Comparison of ENCODE assay signal across 14 cellular contexts in genomic region chr2:71348302-71348701, GRCh38. TPM values are rescaled to one million over a fixed set of nuclear protein-coding genes. Genes with fewer than 3 reads are reported as not detected.
A peak's percentile ranks its signal among the peaks of the same experiment; 100 is the strongest.
DNase-seq lines count a peak whose midpoint lies in the region; ATAC-seq and TF ChIP-seq lines count a peak whose summit lies in the region.
"Had no signal": no experiment of that assay in that cellular context is flagged by ENCODE, and none has a peak within 500 bp of the region (broad histone marks: within the 10 kb centered on the region; RNA-seq: fewer than 3 reads in every experiment).

No MANE protein-coding gene starts in this region.

- no peaks in the 10 kb centered on the region for H3K79me1 ChIP-seq in trophoblast cell (ENCODE audit: low read length)

- H3K4ac ChIP-seq in trophoblast cell (ENCODE audit: low read depth, low read length), result no peak overlapping the region

- no peak overlapping the region for H2BK12ac ChIP-seq in trophoblast cell (ENCODE audit: low read length)

- no peak overlapping the region for H3K9ac ChIP-seq in trophoblast cell (ENCODE audit: low read length)

- H3K36me3 ChIP-seq in trophoblast cell (ENCODE audit: control insufficient read depth in 1 of 2, insufficient read depth in 2 of 2, low read length in 2 of 2) (peaks cover 10 to 14% of the 10 kb centered on the region in 2 experiments), suprapubic skin (peaks cover 24% of the 10 kb centered on the region)

- intact Hi-C loops in activated CD4-positive, alpha-beta T cell treated with anti-CD3 and anti-CD28 coated beads for 36 hours (cut with DNase I, micrococcal nuclease), result no loop called here

- TF ChIP-seq EP300 in suprapubic skin (IDR thresholded peaks at IDR 0.05), result no peak

- H2AK5ac ChIP-seq in trophoblast cell (ENCODE audit: low read length), result no peak overlapping the region

- peaks cover 58% of the 10 kb centered on the region for H3K4me1 Mint-ChIP-seq in activated CD4-positive, alpha-beta T cell treated with anti-CD3 and anti-CD28 coated beads for 36 hours

- H4K12ac ChIP-seq in trophoblast cell (ENCODE audit: low read depth, low read length), result no peak overlapping the region

- H4K8ac ChIP-seq in trophoblast cell (ENCODE audit: low read depth, low read length), result no peak overlapping the region

- H3K14ac ChIP-seq in trophoblast cell (ENCODE audit: low read length), result no peak overlapping the region

- H3K9me3 ChIP-seq in trophoblast cell (ENCODE audit: insufficient read depth, low read depth, low read length) (no peaks in the 10 kb centered on the region), suprapubic skin (no peaks in the 10 kb centered on the region)

- no peak for TF ChIP-seq CTCF in suprapubic skin (IDR thresholded peaks at IDR 0.05)

- H3K4me1 ChIP-seq in trophoblast cell (ENCODE audit: control insufficient read depth in 1 of 2, insufficient read depth in 2 of 2, low read length in 2 of 2) (no peaks in the 10 kb centered on the region), suprapubic skin (peaks cover 12% of the 10 kb centered on the region)

- DNase-seq in activated CD4-positive, alpha-beta T cell treated with anti-CD3 and anti-CD28 coated beads for 36 hours, result peak; percentile 12
- no peak for DNase-seq in activated CD4-positive, alpha-beta T cell treated with anti-CD3 and anti-CD28 coated beads, Interleukin-2, amount 50 U/mL, for 48 hours
- peak; percentile 38 to 41 for DNase-seq in erythroblast (lab: John Stamatoyannopoulos, UW)
- DNase-seq in trophoblast cell, result peak; percentile 1 to 54
- DNase-seq in activated T-cell treated with anti-CD3 and anti-CD28 coated beads for 4 hours, result no peak
- DNase-seq in suprapubic skin (ENCODE audit: low spot score in 2 of 2), result no peak
- no peak for DNase-seq in NCI-H2081 treated with DMSO at 0.1 percent for 48 hours (lab: John Stamatoyannopoulos, UW)
- DNase-seq: DMS79 treated with DMSO at 0.1 percent for 48 hours; islet precursor cell; NCI-H69; stimulated activated CD4-positive, alpha-beta T cell treated with anti-CD3 and anti-CD28 coated beads, Interleukin-15, amount 100 ng/mL, for 24 hours; SW 1271 had no signal

- POLR2A ChIA-PET in activated CD4-positive, alpha-beta T cell treated with anti-CD3 and anti-CD28 coated beads for 36 hours (lab: Charles Lee), result no interaction called here

- no peak overlapping the region for H3K4me2 ChIP-seq in trophoblast cell (ENCODE audit: low read length)

- no CpG with 5 or more reads among the region's 3 CpGs for whole genome bisulfite sequencing in trophoblast cell (ENCODE audit: extremely low coverage, insufficient coverage, insufficient read length)
- WGBS in suprapubic skin, result 94% methylated on average over 3 of the region's 3 CpGs

- no peaks in the 10 kb centered on the region for H3K9me3 Mint-ChIP-seq in activated CD4-positive, alpha-beta T cell treated with anti-CD3 and anti-CD28 coated beads for 36 hours (ENCODE audit: low read depth)
- H3K9me3 Mint-ChIP-seq: IgD-negative memory B cell had no signal

- H3K36me3 Mint-ChIP-seq in activated CD4-positive, alpha-beta T cell treated with anti-CD3 and anti-CD28 coated beads for 36 hours (ENCODE audit: low read depth), result peaks cover 44% of the 10 kb centered on the region

- H3K27me3 Mint-ChIP-seq in activated CD4-positive, alpha-beta T cell treated with anti-CD3 and anti-CD28 coated beads for 36 hours, result no peaks in the 10 kb centered on the region
- H3K27me3 Mint-ChIP-seq: IgD-negative memory B cell had no signal

- ATAC-seq in activated CD4-positive, alpha-beta T cell treated with anti-CD3 and anti-CD28 coated beads for 36 hours, result no peak

- H3K23ac ChIP-seq in trophoblast cell (ENCODE audit: low read length), result no peak overlapping the region

- H3K27me3 ChIP-seq in trophoblast cell (ENCODE audit: insufficient read depth, low read length), result no peaks in the 10 kb centered on the region
- H3K27me3 ChIP-seq in suprapubic skin, result no peaks in the 10 kb centered on the region

- H2BK5ac ChIP-seq in trophoblast cell (ENCODE audit: low read depth, low read length, poor library complexity), result no peak overlapping the region

- no peak overlapping the region for H3K18ac ChIP-seq in trophoblast cell (ENCODE audit: low read length)

- H3K4me3 Mint-ChIP-seq in activated CD4-positive, alpha-beta T cell treated with anti-CD3 and anti-CD28 coated beads for 36 hours, result no peak overlapping the region

- H3K4me3 ChIP-seq in trophoblast cell (ENCODE audit: low read depth, low read length) (no peak overlapping the region), suprapubic skin (no peak overlapping the region)

- no peak overlapping the region for H3K27ac Mint-ChIP-seq in activated CD4-positive, alpha-beta T cell treated with anti-CD3 and anti-CD28 coated beads for 36 hours
- H3K27ac Mint-ChIP-seq: IgD-negative memory B cell had no signal

- CTCF ChIA-PET in activated CD4-positive, alpha-beta T cell treated with anti-CD3 and anti-CD28 coated beads for 36 hours (lab: Charles Lee), result no interaction called here

- TF ChIP-seq POLR2A in erythroblast (IDR thresholded peaks at IDR 0.05; ENCODE audit: low read length) (no peak), suprapubic skin (IDR thresholded peaks at IDR 0.05) (no peak)

- H2AFZ ChIP-seq in trophoblast cell (ENCODE audit: insufficient read depth, low read length, poor library complexity), result no peak overlapping the region

- H3K27ac ChIP-seq in trophoblast cell (ENCODE audit: low read depth, low read length), result no peak overlapping the region
- no peak overlapping the region for H3K27ac ChIP-seq in suprapubic skin

- no peak overlapping the region for H4K91ac ChIP-seq in trophoblast cell (ENCODE audit: low read depth, low read length)

- no peak overlapping the region for H2BK120ac ChIP-seq in trophoblast cell (ENCODE audit: insufficient read depth, low read length, poor library complexity)

- no peaks in the 10 kb centered on the region for H3K79me2 ChIP-seq in trophoblast cell (ENCODE audit: control insufficient read depth, insufficient read depth, low read length, poor library complexity)

TF ChIP-seq in PFSK-1, 5 proteins besides CTCF, POLR2A, EP300 and RAD21:
- TF ChIP-seq POLR2AphosphoS5 (IDR thresholded peaks at IDR 0.05; ENCODE audit: low read depth, low read length), result no peak
- TF ChIP-seq REST (IDR thresholded peaks at IDR 0.05; ENCODE audit: insufficient read depth in 1 of 2, low read depth in 2 of 2, low read length in 2 of 2), result peak; percentile 86 to 96
- no peak for TF ChIP-seq SIN3A (IDR thresholded peaks at IDR 0.05; ENCODE audit: borderline replicate concordance, insufficient read depth, low read length)

RNA-seq across cellular contexts. Expression of gene ZNF638, which starts 16.7 kb away (rescaled TPM):
- 10 to 100 TPM; 79.8 to 97.5 TPM for total RNA-seq in activated CD4-positive, alpha-beta T cell treated with anti-CD3 and anti-CD28 coated beads for 36 hours
- polyA plus RNA-seq in PFSK-1 (2012; ENCODE audit: insufficient read length, low read depth), result 21.3 TPM
- 95.9 and 99.0 TPM in 2 replicates for polyA plus RNA-seq in trophoblast cell (2013)
- total RNA-seq in suprapubic skin, result 100 to 1,000 TPM in 3 of 4 donors, 10 to 100 TPM in 1; 91.6 to 258 (median 115) TPM

Comparison
In these comparisons a context has a peak if more than half of its experiments do, and no peak if none do; other contexts are left out.
1. DNase-seq: peak in activated CD4-positive, alpha-beta T cell treated with anti-CD3 and anti-CD28 coated beads for 36 hours (single experiment), erythroblast (2 of 2) and trophoblast cell (2 of 2); none in activated CD4-positive, alpha-beta T cell treated with anti-CD3 and anti-CD28 coated beads, Interleukin-2, amount 50 U/mL, for 48 hours (0 of 2), activated T-cell treated with anti-CD3 and anti-CD28 coated beads for 4 hours (single experiment), suprapubic skin (0 of 2) and NCI-H2081 treated with DMSO at 0.1 percent for 48 hours (single experiment).